In genomic region chr19:3733549-3734309, GRCh38 we compare ENCODE assay signal across 1 cellular context.
TF ChIP-seq lines count a peak whose summit lies in the region.

No MANE protein-coding gene starts in this region.

TF ChIP-seq in K562, 482 proteins besides CTCF, POLR2A, EP300 and RAD21 (continued from another document and continues in another):
- TF ChIP-seq KDM1A (IDR thresholded peaks at IDR 0.05) (peak; percentile 25 to 72; a peak in 3 of 4 replicates), NFIC (IDR thresholded peaks at IDR 0.05) (0 out of 2 replicates have a peak, but pooled peaks have one; percentile 10), ZNF586 (CRISPR knock-in tag; conservative IDR thresholded peaks at IDR 0.05) (no peak), FUS (optimal IDR thresholded peaks at IDR 0.05; ENCODE audit: low read depth, low read length) (no peak), NFRKB (IDR thresholded peaks at IDR 0.05; ENCODE audit: low read depth) (no peak), ZSCAN29 (IDR thresholded peaks at IDR 0.05) (peak; percentile 69), L3MBTL2 (IDR thresholded peaks at IDR 0.05) (no peak), RBM39 (optimal IDR thresholded peaks at IDR 0.05; ENCODE audit: low read depth, low read length) (no peak), ZNF445 (CRISPR knock-in tag; IDR thresholded peaks at IDR 0.05; ENCODE audit: low read depth) (no peak), DACH1 (IDR thresholded peaks at IDR 0.05; ENCODE audit: partially characterized antibody) (peak; percentile 30), PKNOX1 (IDR thresholded peaks at IDR 0.05) (peak; percentile 55), SMARCA4 (IDR thresholded peaks at IDR 0.05) (no peak), FOXM1 (IDR thresholded peaks at IDR 0.05; ENCODE audit: low read depth) (0 out of 2 replicates have a peak, but pooled peaks have one; percentile 12), FOXM1 (CRISPR knock-in tag; IDR thresholded peaks at IDR 0.05; ENCODE audit: low read depth) (no peak), ZNF518B (CRISPR knock-in tag; IDR thresholded peaks at IDR 0.05) (no peak), ZNF280B (CRISPR knock-in tag; IDR thresholded peaks at IDR 0.05) (no peak), GTF2A2 (tag; IDR thresholded peaks at IDR 0.05) (no peak), ELK1 (CRISPR knock-in tag; IDR thresholded peaks at IDR 0.05) (no peak), SAFB (IDR thresholded peaks at IDR 0.05; ENCODE audit: borderline replicate concordance, low read depth, low read length) (no peak), PCBP1 (IDR thresholded peaks at IDR 0.05; ENCODE audit: low read depth, low read length, poor library complexity, severe bottlenecking) (no peak), ATF4 (CRISPR knock-in tag; IDR thresholded peaks at IDR 0.05) (no peak), MEIS2 (IDR thresholded peaks at IDR 0.05; ENCODE audit: partially characterized antibody) (peak; percentile 70), PHF20 (IDR thresholded peaks at IDR 0.05; ENCODE audit: partially characterized antibody) (peak; percentile 35), CBFA2T3 (IDR thresholded peaks at IDR 0.05) (peak; percentile 45), LEF1 (IDR thresholded peaks at IDR 0.05) (0 out of 2 replicates have a peak, but pooled peaks have one; percentile 17), HDAC2 (IDR thresholded peaks at IDR 0.05) (0 out of 2 replicates have a peak, but pooled peaks have one; percentile 27), HDAC8 (tag; IDR thresholded peaks at IDR 0.05) (no peak), ASH1L (IDR thresholded peaks at IDR 0.05; ENCODE audit: borderline replicate concordance, low read depth, partially characterized antibody) (no peak), ARID4B (CRISPR knock-in tag; IDR thresholded peaks at IDR 0.05) (no peak), SMAD4 (CRISPR knock-in tag; conservative IDR thresholded peaks at IDR 0.05) (0 out of 2 replicates have a peak, but pooled peaks have one; percentile 41), ZNF133 (CRISPR knock-in tag; IDR thresholded peaks at IDR 0.05) (no peak), SMAD2 (IDR thresholded peaks at IDR 0.05; ENCODE audit: low read depth, low read length) (no peak), ARID3A (IDR thresholded peaks at IDR 0.05; ENCODE audit: borderline replicate concordance, low read depth, low read length) (no peak), SREBF1 (IDR thresholded peaks at IDR 0.05; ENCODE audit: borderline replicate concordance, low read depth, low read length) (no peak), ZNF354B (CRISPR knock-in tag; IDR thresholded peaks at IDR 0.05) (no peak)
